ENCODE assay signal across 26 cellular contexts in the genomic region with DNA sequence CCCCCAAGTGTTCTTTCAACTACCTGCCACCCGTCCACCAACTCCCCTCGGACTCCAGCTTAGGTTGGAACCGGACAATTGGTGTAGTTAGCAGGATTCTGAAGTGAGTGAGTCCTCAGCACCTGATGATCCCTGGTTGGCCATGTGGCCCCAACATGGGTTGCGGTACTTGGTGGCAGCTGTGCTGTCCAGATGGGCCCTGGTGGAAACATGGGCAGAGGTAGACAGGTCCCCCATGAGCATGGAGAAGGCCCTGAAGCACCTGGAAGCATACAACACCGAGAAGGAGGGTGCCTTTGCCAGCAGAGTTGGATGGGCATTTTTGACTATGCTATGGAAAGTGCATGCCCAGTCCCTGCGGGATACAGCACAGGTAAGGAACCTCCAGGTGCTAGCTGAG.
"Had no signal": no experiment of that assay in that cellular context is flagged by ENCODE, and none has a peak within 500 bp of the region (broad histone marks: within the 10 kb centered on the region; RNA-seq: fewer than 3 reads in every experiment).

No MANE protein-coding gene starts in this region.

- H3K4me1 ChIP-seq: adrenal gland, SJCRH30 had no signal

- H3K36me3 ChIP-seq: adrenal gland, SJCRH30, WERI-Rb-1 had no signal

- DNase-seq: activated CD4-positive, alpha-beta memory T cell treated with anti-CD3 and anti-CD28 coated beads, Interleukin-2, amount 10 ng/mL, durations not matched to agents 7 days and 5 days; activated CD4-positive, alpha-beta T cell treated with anti-CD3 and anti-CD28 coated beads for 36 hours; activated CD4-positive, alpha-beta T cell treated with anti-CD3 and anti-CD28 coated beads, Interleukin-2, amount 50 U/mL, for 1 hour; activated gamma-delta T cell; activated naive CD4-positive, alpha-beta T cell treated with anti-CD3 and anti-CD28 coated beads, Interleukin-2, amount 10 ng/mL, durations not matched to agents 7 days and 5 days; activated naive CD8-positive, alpha-beta T cell treated with anti-CD3 and anti-CD28 coated beads, Interleukin-2, amount 10 ng/mL, durations not matched to agents 7 days and 5 days; activated T-cell treated with anti-CD3 and anti-CD28 coated beads for 4 hours; activated T-cell treated with anti-CD3 and anti-CD28 coated beads, Interleukin-2, amount 50 U/mL, for 48 hours; adrenal gland; anterior cingulate cortex; Karpas-422; NCI-H1048; NCI-H1930; NCI-H2107; NCI-H2171 treated with DMSO at 0.1 percent for 48 hours; NCI-H226; NCI-H526; NK-92 treated with Interleukin-12 subunit alpha and Interleukin-12 subunit beta, amount 100 ng/mL, for 24 hours; OCI-M1; Right ventricle myocardium superior; RPMI8226; SJCRH30; SK-N-SH; T-helper 1 cell; WERI-Rb-1 had no signal

- H3K9me3 ChIP-seq: adrenal gland, SJCRH30, SK-N-SH had no signal

- H3K9ac ChIP-seq: SK-N-SH had no signal

- H3K4me2 ChIP-seq: SK-N-SH had no signal

- H3K4me3 ChIP-seq: adrenal gland, K562, SJCRH30 had no signal

- FAIRE-seq: K562 had no signal

- H3K27ac ChIP-seq: adrenal gland, SJCRH30, WERI-Rb-1 had no signal

- H3K27me3 ChIP-seq: adrenal gland, SJCRH30 had no signal
